Comparison of ENCODE assay signal across 4 cellular contexts in the genomic region with DNA sequence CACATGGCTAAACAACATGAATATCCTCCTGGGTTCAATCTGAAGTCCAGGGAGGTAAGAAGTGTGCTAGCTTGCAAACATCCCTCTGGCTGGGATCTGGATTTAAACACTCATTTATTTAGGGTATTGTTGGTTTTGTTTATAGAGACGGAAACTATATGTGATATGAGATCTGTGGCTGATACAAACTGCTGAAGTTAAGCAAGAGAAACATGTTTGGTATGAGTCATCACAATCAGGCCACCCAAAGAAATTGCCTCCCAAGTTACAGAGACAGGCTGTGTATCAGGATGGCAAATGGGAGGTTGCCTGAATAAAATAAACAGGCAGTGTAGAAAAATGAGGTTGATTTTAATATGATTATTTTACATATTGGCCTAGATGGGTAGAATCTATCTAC.
A peak's percentile ranks its signal among the peaks of the same experiment; 100 is the strongest.
TF ChIP-seq lines count a peak whose summit lies in the region.

No MANE protein-coding gene starts in this region.

TF ChIP-seq in IMR-90, 13 proteins besides CTCF, POLR2A, EP300 and RAD21:
- TF ChIP-seq FOS (IDR thresholded peaks at IDR 0.05; ENCODE audit: low read depth, low read length) = peak; percentile 27; the same call in 1 of the 2 replicates
- no peak for TF ChIP-seq CHD1 (IDR thresholded peaks at IDR 0.05; ENCODE audit: low read depth, low read length)

TF ChIP-seq in GM12878, 131 proteins besides CTCF, POLR2A, EP300 and RAD21:
- TF ChIP-seq MYB (IDR thresholded peaks at IDR 0.05; ENCODE audit: borderline replicate concordance, low read depth, low read length) (no peak), JUNB (IDR thresholded peaks at IDR 0.05) (peak; percentile 46; the same call in 1 of the 2 replicates), TBL1XR1 (IDR thresholded peaks at IDR 0.05; ENCODE audit: low read depth, low read length) (no peak), ATF2 (IDR thresholded peaks at IDR 0.05; ENCODE audit: low read length) (no peak), NFIC (IDR thresholded peaks at IDR 0.05; ENCODE audit: low read depth, low read length) (peak; percentile 16; the same call in 1 of the 2 replicates), RUNX3 (IDR thresholded peaks at IDR 0.05; ENCODE audit: low read length) (peak; percentile 33; the same call in 1 of the 2 replicates), CREB1 (IDR thresholded peaks at IDR 0.05; ENCODE audit: low read depth) (no peak)

TF ChIP-seq in WTC11, 78 proteins besides CTCF, POLR2A, EP300 and RAD21:
- TF ChIP-seq MXD4 (CRISPR knock-in tag; IDR thresholded peaks at IDR 0.05; ENCODE audit: borderline replicate concordance) = no peak
- no peak for TF ChIP-seq RELA (CRISPR knock-in tag; IDR thresholded peaks at IDR 0.05; ENCODE audit: borderline replicate concordance)
- TF ChIP-seq, protein P1, sequence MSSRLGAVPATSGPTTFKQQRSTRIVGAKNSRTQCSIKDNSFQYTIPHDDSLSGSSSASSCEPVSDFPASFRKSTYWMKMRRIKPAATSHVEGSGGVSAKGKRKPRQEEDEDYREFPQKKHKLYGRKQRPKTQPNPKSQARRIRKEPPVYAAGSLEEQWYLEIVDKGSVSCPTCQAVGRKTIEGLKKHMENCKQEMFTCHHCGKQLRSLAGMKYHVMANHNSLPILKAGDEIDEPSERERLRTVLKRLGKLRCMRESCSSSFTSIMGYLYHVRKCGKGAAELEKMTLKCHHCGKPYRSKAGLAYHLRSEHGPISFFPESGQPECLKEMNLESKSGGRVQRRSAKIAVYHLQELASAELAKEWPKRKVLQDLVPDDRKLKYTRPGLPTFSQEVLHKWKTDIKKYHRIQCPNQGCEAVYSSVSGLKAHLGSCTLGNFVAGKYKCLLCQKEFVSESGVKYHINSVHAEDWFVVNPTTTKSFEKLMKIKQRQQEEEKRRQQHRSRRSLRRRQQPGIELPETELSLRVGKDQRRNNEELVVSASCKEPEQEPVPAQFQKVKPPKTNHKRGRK (CRISPR knock-in tag; IDR thresholded peaks at IDR 0.05; ENCODE audit: borderline replicate concordance) = no peak

TF ChIP-seq in GM12891, 5 proteins besides CTCF, POLR2A, EP300 and RAD21:
- no peak for TF ChIP-seq POLR2AphosphoS5 (IDR thresholded peaks at IDR 0.05; ENCODE audit: low read depth, low read length)
